ENCODE assay signal across 32 cellular contexts in genomic region chr5:86554638-86555037, GRCh38.
"Had no signal": no experiment of that assay in that cellular context is flagged by ENCODE, and none has a peak within 500 bp of the region (broad histone marks: within the 10 kb centered on the region; RNA-seq: fewer than 3 reads in every experiment).

No MANE protein-coding gene starts in this region.

- H3K36me3 ChIP-seq: adrenal gland, brain microvascular endothelial cell, breast epithelium had no signal

- H3K4me1 ChIP-seq: adrenal gland, body of pancreas, breast epithelium had no signal

- H3K9me3 ChIP-seq: body of pancreas had no signal

- H3K4me3 ChIP-seq: adrenal gland, body of pancreas, breast epithelium had no signal

- ATAC-seq: activated CD8-positive, alpha-beta T cell treated with anti-CD3 and anti-CD28 coated beads for 36 hours; activated naive CD4-positive, alpha-beta T cell treated with anti-CD3 and anti-CD28 coated beads, Interleukin-2, amount 50 U/mL, for 72 hours; activated T-cell treated with anti-CD3 and anti-CD28 coated beads, Interleukin-2, amount 50 U/mL, for 4 hours; activated T-cell treated with anti-CD3 and anti-CD28 coated beads, Interleukin-2, amount 50 U/mL, for 72 hours; activated T-helper 17 cell treated with anti-CD3 and anti-CD28 coated beads, Interleukin-2, amount 50 U/mL, for 72 hours; body of pancreas had no signal

- DNase-seq: activated B cell treated with CpG ODN at 0.5 μM for 24 hours; activated CD4-positive, alpha-beta memory T cell treated with anti-CD3 and anti-CD28 coated beads for 36 hours; activated CD4-positive, alpha-beta T cell treated with anti-CD3 and anti-CD28 coated beads for 4 hours; activated CD4-positive, alpha-beta T cell treated with anti-CD3 and anti-CD28 coated beads, Interleukin-2, amount 10 ng/mL, durations not matched to agents 24 days and 14 days; activated CD4-positive, alpha-beta T cell treated with anti-CD3 and anti-CD28 coated beads, Interleukin-2, amount 50 U/mL, for 1 hour; activated CD4-positive, alpha-beta T cell treated with anti-CD3 and anti-CD28 coated beads, Interleukin-2, amount 50 U/mL, for 4 hours; activated CD4-positive, CD25-positive, alpha-beta regulatory T cell treated with anti-CD3 and anti-CD28 coated beads, Interleukin-2, amount 50 U/mL, for 72 hours; activated CD8-positive, alpha-beta memory T cell treated with anti-CD3 and anti-CD28 coated beads, Interleukin-2, amount 50 U/mL, for 4 hours; activated CD8-positive, alpha-beta T cell treated with anti-CD3 and anti-CD28 coated beads for 36 hours; activated effector memory CD4-positive, alpha-beta T cell treated with anti-CD3 and anti-CD28 coated beads, Interleukin-2, amount 50 U/mL, for 16 hours; activated gamma-delta T cell treated with Interleukin-2 at 50 U/mL for 16 hours; activated naive CD4-positive, alpha-beta T cell; activated naive CD4-positive, alpha-beta T cell treated with anti-CD3 and anti-CD28 coated beads for 36 hours; activated naive CD4-positive, alpha-beta T cell treated with anti-CD3 and anti-CD28 coated beads, Interleukin-2, amount 50 U/mL, for 16 hours; activated naive CD8-positive, alpha-beta T cell treated with anti-CD3 and anti-CD28 coated beads for 36 hours; activated T-cell treated with anti-CD3 and anti-CD28 coated beads for 4 hours; activated T-cell treated with anti-CD3 and anti-CD28 coated beads, Interleukin-2, amount 50 U/mL, for 1 hour; activated T-cell treated with anti-CD3 and anti-CD28 coated beads, Interleukin-2, amount 50 U/mL, for 4 hours; activated T-cell treated with anti-CD3 and anti-CD28 coated beads, Interleukin-2, amount 50 U/mL, for 72 hours; adrenal gland; amniotic stem cell; aorta; body of pancreas; brain microvascular endothelial cell; central memory CD4-positive, alpha-beta T cell; T-helper 2 cell; T-helper 9 cell had no signal

- H3K27ac ChIP-seq: adrenal gland, body of pancreas, brain microvascular endothelial cell, breast epithelium, VCaP had no signal

- H3K27me3 ChIP-seq: adrenal gland, body of pancreas, brain microvascular endothelial cell, breast epithelium had no signal

- FAIRE-seq: astrocyte had no signal
